ENCODE assay signal across 11 cellular contexts in the genomic region with DNA sequence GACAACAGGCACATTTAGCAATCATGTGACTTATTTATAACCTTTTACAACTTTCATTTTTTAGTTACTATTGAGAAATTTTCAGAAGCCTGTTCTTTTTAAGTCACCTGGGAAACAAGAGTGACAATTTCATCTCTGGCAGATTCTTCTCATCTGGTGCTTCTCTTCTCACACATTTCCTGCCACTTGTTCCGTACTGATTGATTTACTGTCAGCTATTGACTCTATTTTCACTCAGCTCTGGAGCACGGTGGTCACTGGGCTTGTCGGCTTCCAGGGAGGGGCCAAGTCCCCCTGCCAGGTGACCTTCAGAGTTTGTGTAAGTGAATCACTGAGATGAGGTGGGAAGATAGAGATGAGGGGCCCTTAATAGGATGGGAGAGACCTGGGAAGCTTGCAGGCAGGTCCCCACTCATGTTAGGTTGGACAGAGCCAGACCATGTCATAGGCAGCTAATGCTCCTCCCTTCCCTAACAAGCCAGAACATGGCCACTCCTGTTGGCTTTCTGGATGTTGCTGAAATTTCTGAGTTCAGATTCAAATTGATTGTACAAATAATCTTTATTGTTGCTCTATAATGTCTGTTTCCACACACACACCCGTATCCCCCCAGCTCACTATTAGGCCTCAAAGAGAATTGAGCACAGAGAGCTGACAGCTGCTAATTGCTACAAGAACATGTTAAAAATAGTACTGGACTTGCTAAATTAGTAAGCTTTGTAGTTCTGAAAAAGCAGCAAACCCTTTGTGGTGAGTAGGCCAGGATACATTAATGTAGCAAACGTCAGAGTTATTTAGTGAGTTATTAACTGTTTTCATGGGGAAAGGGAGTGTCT. TPM values are rescaled to one million over a fixed set of nuclear protein-coding genes. Genes with fewer than 3 reads are reported as not detected.
DNase-seq lines count a peak whose midpoint lies in the region; ATAC-seq lines count a peak whose summit lies in the region.
"Had no signal": no experiment of that assay in that cellular context is flagged by ENCODE, and none has a peak within 500 bp of the region (broad histone marks: within the 10 kb centered on the region; RNA-seq: fewer than 3 reads in every experiment).

No MANE protein-coding gene starts in this region.

- H3K4me3 ChIP-seq in SJCRH30, result no peak overlapping the region
- H3K4me3 ChIP-seq: tibial nerve had no signal

- DNase-seq in activated CD4-positive, CD25-positive, alpha-beta regulatory T cell (lab: John Stamatoyannopoulos, UW), result no peak
- DNase-seq in renal cortical epithelial cell (ENCODE audit: low read depth) (peak; percentile 90), NCI-H774 (lab: John Stamatoyannopoulos, UW) (no peak), SJCRH30 (no peak), retina (no peak)
- DNase-seq: NCI-H1417 treated with DMSO at 0.1 percent for 48 hours had no signal

- ATAC-seq in activated CD4-positive, CD25-positive, alpha-beta regulatory T cell treated with anti-CD3 and anti-CD28 coated beads, Interleukin-2, amount 50 U/mL, for 24 hours, result peak; percentile 58 to 64
- ATAC-seq in GM21786 (IDR thresholded peaks at IDR 0.05; ENCODE audit: unreplicated experiment), result peak; percentile 85
- ATAC-seq in HG03460 (IDR thresholded peaks at IDR 0.05; ENCODE audit: unreplicated experiment), result peak; percentile 82

- H3K36me3 ChIP-seq in SJCRH30, result no peaks in the 10 kb centered on the region
- H3K36me3 ChIP-seq: tibial nerve had no signal

- H3K9me3 ChIP-seq in SJCRH30 (replicated peaks), result no peaks in the 10 kb centered on the region
- H3K9me3 ChIP-seq: tibial nerve had no signal

- H3K4me1 ChIP-seq in SJCRH30, result no peaks in the 10 kb centered on the region

- H3K27me3 ChIP-seq in SJCRH30, result no peaks in the 10 kb centered on the region
- H3K27me3 ChIP-seq: tibial nerve had no signal

- no peak overlapping the region for H3K27ac ChIP-seq in SJCRH30
- H3K27ac ChIP-seq: 22Rv1, tibial nerve had no signal

RNA-seq across cellular contexts. Expression of a gene that starts 13.3 kb away (rescaled TPM):
- total RNA-seq in renal cortical epithelial cell, result 19.8 and 31.1 TPM in 2 replicates
- 14.3 and 15.5 TPM in 2 replicates for total RNA-seq in SJCRH30 (2014; rRNA removed; shearing (Covaris generic))
